In the genomic region with DNA sequence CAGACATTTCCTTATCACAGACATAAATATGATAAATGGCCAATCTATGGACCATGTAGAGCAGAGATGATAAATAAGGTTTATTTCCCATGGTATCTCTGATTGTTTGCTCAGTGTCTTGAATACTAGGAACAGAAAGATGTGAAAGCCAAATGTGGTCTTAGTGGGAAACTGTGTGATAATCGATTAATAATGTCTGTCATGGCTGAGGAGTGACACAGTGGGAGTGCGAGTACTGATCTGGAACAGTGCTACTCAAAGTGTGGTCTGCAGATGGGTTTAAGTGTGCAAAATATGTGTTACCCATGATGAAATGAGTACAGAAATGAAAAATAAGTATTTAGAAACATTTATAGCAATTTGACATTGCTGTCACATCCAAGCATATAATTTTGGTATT, we compare ENCODE assay signal across 10 cellular contexts.
"Had no signal": no experiment of that assay in that cellular context is flagged by ENCODE, and none has a peak within 500 bp of the region (broad histone marks: within the 10 kb centered on the region; RNA-seq: fewer than 3 reads in every experiment).

No MANE protein-coding gene starts in this region.

- DNase-seq: GM23248, GOT3, H7, Kasumi-1, KG1 had no signal

- H2AFZ ChIP-seq: GM23248 had no signal

- H3K4me3 Mint-ChIP-seq: IgD-negative memory B cell had no signal

- H3K36me3 ChIP-seq: HAP-1 had no signal

- H3K9me3 Mint-ChIP-seq: IgD-negative memory B cell had no signal

- ATAC-seq: HCT116 had no signal

- H3K27me3 Mint-ChIP-seq: IgD-negative memory B cell had no signal

- H3K9ac ChIP-seq: GM23248 had no signal

- H3K27ac Mint-ChIP-seq: IgD-negative memory B cell had no signal

- H3K27ac ChIP-seq: GM23248, HL-60 had no signal

- H3K4me1 ChIP-seq: HAP-1 had no signal

- H3K9me3 ChIP-seq: HAP-1 had no signal

- H3K4me3 ChIP-seq: GM23248, HAP-1 had no signal

- FAIRE-seq: HepG2 had no signal
